Comparison of ENCODE assay signal across 22 cellular contexts in the genomic region with DNA sequence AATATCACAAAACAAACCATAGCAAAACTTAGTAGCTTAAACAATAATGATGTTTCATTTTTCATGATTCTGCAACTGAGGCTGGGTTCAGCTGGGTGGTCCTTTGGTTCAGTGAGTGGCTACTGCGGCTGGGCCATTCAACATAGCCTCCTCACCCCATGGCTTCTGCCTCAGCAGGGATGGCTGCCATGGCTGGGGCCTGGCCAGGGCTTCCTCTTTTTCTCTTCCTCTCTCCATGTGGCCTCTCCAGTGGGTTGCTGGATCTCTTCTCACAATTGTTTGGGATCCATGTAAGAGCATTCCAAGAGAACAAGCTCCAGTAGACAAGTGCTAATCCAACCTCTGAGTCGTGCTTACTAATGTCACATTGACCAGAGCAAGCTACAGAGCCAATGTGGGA.
DNase-seq lines count a peak whose midpoint lies in the region; ATAC-seq, FAIRE-seq and TF ChIP-seq lines count a peak whose summit lies in the region.
"Had no signal": no experiment of that assay in that cellular context is flagged by ENCODE, and none has a peak within 500 bp of the region (broad histone marks: within the 10 kb centered on the region; RNA-seq: fewer than 3 reads in every experiment).

No MANE protein-coding gene starts in this region.

- POLR2A ChIA-PET in K562 (lab: Yijun Ruan, JAX): interaction anchor here (0.6 to 1.0 kb wide), 2 partner anchors 10 to 843 kb away, joined by 3 read pairs; no protein-coding TSS in a partner anchor

- no peak for TF ChIP-seq RAD21 in K562 (CRISPR knock-in tag; conservative IDR thresholded peaks at IDR 0.05 in 1 of 2, IDR thresholded peaks at IDR 0.05 in 1 of 2)

- WGBS in K562 (ENCODE audit: insufficient coverage, low coverage, missing lambda C conversion rate): 0% methylated on average over 2 of the region's 2 CpGs

- no peak overlapping the region for H3K4me2 ChIP-seq in K562 (ENCODE audit: insufficient read depth, low read length)

- no peak overlapping the region for H3K4me3 ChIP-seq in K562
- H3K4me3 ChIP-seq: GM12878 had no signal

- no peaks in the 10 kb centered on the region for H4K20me1 ChIP-seq in K562 (replicated peaks; ENCODE audit: control insufficient read depth, insufficient read depth, low read length)

- no peak for FAIRE-seq in K562 (lab: Jason Lieb, UNC)
- FAIRE-seq: A204.1, GM12878 had no signal

- H3K79me2 ChIP-seq in K562 (ENCODE audit: control insufficient read depth, insufficient read depth, low read length): no peaks in the 10 kb centered on the region

- ATAC-seq in K562 (no peak), HG03521 (IDR thresholded peaks at IDR 0.05; ENCODE audit: unreplicated experiment) (no peak)
- ATAC-seq: GM12878 had no signal

- TF ChIP-seq POLR2A in K562 (conservative IDR thresholded peaks at IDR 0.05): no peak

- in situ Hi-C loops in K562 (cut with MboI): no loop called here

- H3K36me3 ChIP-seq in K562 (ENCODE audit: control insufficient read depth, insufficient read depth, low read length): no peaks in the 10 kb centered on the region
- H3K36me3 ChIP-seq: BE2C had no signal

- intact Hi-C loops in K562 (cut with micrococcal nuclease): no loop called here

- no TSS peak for BruUV-seq in K562 (replicated peaks; lab: Mats Ljungman, UMichigan)

- no peaks in the 10 kb centered on the region for H3K9me3 ChIP-seq in K562 (replicated peaks; ENCODE audit: control insufficient read depth, insufficient read depth, low read depth, low read length)
- H3K9me3 ChIP-seq: BE2C had no signal

- CTCF ChIA-PET in K562 (lab: Yijun Ruan, JAX; ENCODE audit: low intra/inter-chr PET ratio): no interaction called here

- no peaks in the 10 kb centered on the region for H3K9me1 ChIP-seq in K562 (ENCODE audit: control insufficient read depth, insufficient read depth, low read length)

- no peak for TF ChIP-seq CTCF in K562 (IDR thresholded peaks at IDR 0.05 in 2 of 3, conservative IDR thresholded peaks at IDR 0.05 in 1 of 3; ENCODE audit: insufficient read depth in 2 of 3, low read depth in 1 of 3, low read length in 3 of 3)

- no peak overlapping the region for H3K9ac ChIP-seq in K562 (ENCODE audit: insufficient read depth in 1 of 2, low read depth in 2 of 2, low read length in 2 of 2)

- H3K27me3 ChIP-seq in K562 (ENCODE audit: control insufficient read depth in 2 of 2, insufficient read depth in 2 of 2, low read length in 2 of 2): no peaks in the 10 kb centered on the region; a peak in 2 of 5 replicates

- no peak overlapping the region for H2AFZ ChIP-seq in K562 (ENCODE audit: low read depth, low read length)

- no peaks in the 10 kb centered on the region for H3K4me1 ChIP-seq in K562 (replicated peaks in 1 of 2; ENCODE audit: control insufficient read depth in 2 of 2, insufficient read depth in 2 of 2, low read length in 2 of 2)
- H3K4me1 ChIP-seq: BE2C had no signal

- TF ChIP-seq EP300 in K562 (IDR thresholded peaks at IDR 0.05; ENCODE audit: low read length): no peak

- DNase-seq in LHCN-M2 (ENCODE audit: low read depth) (peak; percentile 10), K562 (ENCODE audit: extremely low read depth in 1 of 4, low spot score in 3 of 4) (no peak), kidney tubule cell (ENCODE audit: low spot score) (peak; percentile 28), mesenteric fat pad (ENCODE audit: low spot score) (no peak), glomerular visceral epithelial cell (ENCODE audit: extremely low spot score) (no peak), NOMO-1 (lab: John Stamatoyannopoulos, UW; ENCODE audit: unreplicated experiment in 2 of 2) (no peak)
- DNase-seq: ACHN; BE2C; C1 segment of cervical spinal cord; CD4-positive, CD25-positive, alpha-beta regulatory T cell; CD8-positive, alpha-beta memory T cell; COR-L47; DMS 273 treated with DMSO at 0.1 percent for 48 hours; DMS53; DND-41; EL; GOT3; H9; IMR-90 had no signal

- H3K27ac ChIP-seq in K562 (ENCODE audit: extremely low read depth, low read depth, low read length): no peak overlapping the region

TF ChIP-seq in K562, 482 proteins besides CTCF, POLR2A, EP300 and RAD21:
- TF ChIP-seq ZNF77 (CRISPR knock-in tag; IDR thresholded peaks at IDR 0.05) (no peak), MAFG (tag; conservative IDR thresholded peaks at IDR 0.05) (no peak), SPI1 (IDR thresholded peaks at IDR 0.05; ENCODE audit: borderline replicate concordance, low read depth, low read length) (peak; percentile 62; the same call in 1 of the 2 replicates)

Comparison
In these comparisons a context has a peak if more than half of its experiments do, and no peak if none do; other contexts are left out.
1. DNase-seq: peak in LHCN-M2 (single experiment) and kidney tubule cell (single experiment); none in K562 (0 of 4), mesenteric fat pad (single experiment), glomerular visceral epithelial cell (single experiment) and NOMO-1 (0 of 2).